In genomic region chr17:78780335-78780734, GRCh38 we compare ENCODE assay signal across 1 cellular context.
TF ChIP-seq lines count a peak whose summit lies in the region.

No MANE protein-coding gene starts in this region.

TF ChIP-seq in HepG2, 621 proteins besides CTCF, POLR2A, EP300 and RAD21 (continued from another document and continues in another):
- no peak for TF ChIP-seq ZNF142 (CRISPR knock-in tag; IDR thresholded peaks at IDR 0.05)
- TF ChIP-seq ZZZ3 (CRISPR knock-in tag; IDR thresholded peaks at IDR 0.05; ENCODE audit: borderline replicate concordance): no peak
- TF ChIP-seq ATF1 (CRISPR knock-in tag; IDR thresholded peaks at IDR 0.05): no peak
- TF ChIP-seq CAMTA2 (CRISPR knock-in tag; IDR thresholded peaks at IDR 0.05; ENCODE audit: borderline replicate concordance): no peak
- TF ChIP-seq SMAD9 (CRISPR knock-in tag; IDR thresholded peaks at IDR 0.05): no peak
- TF ChIP-seq THRA (CRISPR knock-in tag; IDR thresholded peaks at IDR 0.05; ENCODE audit: borderline replicate concordance): no peak
- TF ChIP-seq ZNF136 (CRISPR knock-in tag; IDR thresholded peaks at IDR 0.05; ENCODE audit: low read depth): no peak
- TF ChIP-seq ZBTB2 (CRISPR knock-in tag; IDR thresholded peaks at IDR 0.05; ENCODE audit: low read depth): no peak
- TF ChIP-seq ZNF605 (CRISPR knock-in tag; IDR thresholded peaks at IDR 0.05): no peak
- TF ChIP-seq KDM5A (IDR thresholded peaks at IDR 0.05; ENCODE audit: borderline replicate concordance, low read length): no peak
- 0 out of 2 replicates have a peak, but pooled peaks have one; percentile 1 for TF ChIP-seq HMG20A (CRISPR knock-in tag; IDR thresholded peaks at IDR 0.05; ENCODE audit: borderline replicate concordance)
- no peak for TF ChIP-seq ZNF232 (CRISPR knock-in tag; IDR thresholded peaks at IDR 0.05; ENCODE audit: borderline replicate concordance)
- no peak for TF ChIP-seq MXD4 (CRISPR knock-in tag; IDR thresholded peaks at IDR 0.05)
- TF ChIP-seq NR3C1 (CRISPR knock-in tag; IDR thresholded peaks at IDR 0.05): no peak
- TF ChIP-seq RXRB (CRISPR knock-in tag; IDR thresholded peaks at IDR 0.05; ENCODE audit: borderline replicate concordance): no peak
- TF ChIP-seq, protein P1, sequence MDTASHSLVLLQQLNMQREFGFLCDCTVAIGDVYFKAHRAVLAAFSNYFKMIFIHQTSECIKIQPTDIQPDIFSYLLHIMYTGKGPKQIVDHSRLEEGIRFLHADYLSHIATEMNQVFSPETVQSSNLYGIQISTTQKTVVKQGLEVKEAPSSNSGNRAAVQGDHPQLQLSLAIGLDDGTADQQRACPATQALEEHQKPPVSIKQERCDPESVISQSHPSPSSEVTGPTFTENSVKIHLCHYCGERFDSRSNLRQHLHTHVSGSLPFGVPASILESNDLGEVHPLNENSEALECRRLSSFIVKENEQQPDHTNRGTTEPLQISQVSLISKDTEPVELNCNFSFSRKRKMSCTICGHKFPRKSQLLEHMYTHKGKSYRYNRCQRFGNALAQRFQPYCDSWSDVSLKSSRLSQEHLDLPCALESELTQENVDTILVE (CRISPR knock-in tag; IDR thresholded peaks at IDR 0.05): no peak
- no peak for TF ChIP-seq CHCHD3 (CRISPR knock-in tag; IDR thresholded peaks at IDR 0.05)
- TF ChIP-seq ZBTB33 (CRISPR knock-in tag; IDR thresholded peaks at IDR 0.05): no peak
- no peak for TF ChIP-seq ZNF180 (CRISPR knock-in tag; IDR thresholded peaks at IDR 0.05; ENCODE audit: borderline replicate concordance, low read depth)
- TF ChIP-seq MAFG (CRISPR knock-in tag; IDR thresholded peaks at IDR 0.05): no peak
- no peak for TF ChIP-seq ZFP82 (CRISPR knock-in tag; IDR thresholded peaks at IDR 0.05; ENCODE audit: borderline replicate concordance)
- no peak for TF ChIP-seq ZNF572 (CRISPR knock-in tag; IDR thresholded peaks at IDR 0.05)
- 0 out of 2 replicates have a peak, but pooled peaks have one; percentile 1 for TF ChIP-seq KAT8 (CRISPR knock-in tag; IDR thresholded peaks at IDR 0.05)
- TF ChIP-seq ZNF263 (CRISPR knock-in tag; IDR thresholded peaks at IDR 0.05): peak; percentile 37; the same call in 1 of the 2 replicates
- no peak for TF ChIP-seq ZBTB40 (IDR thresholded peaks at IDR 0.05)
- TF ChIP-seq ZBTB40 (CRISPR knock-in tag; IDR thresholded peaks at IDR 0.05): no peak
- no peak for TF ChIP-seq ZSCAN12 (CRISPR knock-in tag; IDR thresholded peaks at IDR 0.05)
- no peak for TF ChIP-seq ZNF75D (CRISPR knock-in tag; IDR thresholded peaks at IDR 0.05; ENCODE audit: borderline replicate concordance)
- TF ChIP-seq, protein P2, sequence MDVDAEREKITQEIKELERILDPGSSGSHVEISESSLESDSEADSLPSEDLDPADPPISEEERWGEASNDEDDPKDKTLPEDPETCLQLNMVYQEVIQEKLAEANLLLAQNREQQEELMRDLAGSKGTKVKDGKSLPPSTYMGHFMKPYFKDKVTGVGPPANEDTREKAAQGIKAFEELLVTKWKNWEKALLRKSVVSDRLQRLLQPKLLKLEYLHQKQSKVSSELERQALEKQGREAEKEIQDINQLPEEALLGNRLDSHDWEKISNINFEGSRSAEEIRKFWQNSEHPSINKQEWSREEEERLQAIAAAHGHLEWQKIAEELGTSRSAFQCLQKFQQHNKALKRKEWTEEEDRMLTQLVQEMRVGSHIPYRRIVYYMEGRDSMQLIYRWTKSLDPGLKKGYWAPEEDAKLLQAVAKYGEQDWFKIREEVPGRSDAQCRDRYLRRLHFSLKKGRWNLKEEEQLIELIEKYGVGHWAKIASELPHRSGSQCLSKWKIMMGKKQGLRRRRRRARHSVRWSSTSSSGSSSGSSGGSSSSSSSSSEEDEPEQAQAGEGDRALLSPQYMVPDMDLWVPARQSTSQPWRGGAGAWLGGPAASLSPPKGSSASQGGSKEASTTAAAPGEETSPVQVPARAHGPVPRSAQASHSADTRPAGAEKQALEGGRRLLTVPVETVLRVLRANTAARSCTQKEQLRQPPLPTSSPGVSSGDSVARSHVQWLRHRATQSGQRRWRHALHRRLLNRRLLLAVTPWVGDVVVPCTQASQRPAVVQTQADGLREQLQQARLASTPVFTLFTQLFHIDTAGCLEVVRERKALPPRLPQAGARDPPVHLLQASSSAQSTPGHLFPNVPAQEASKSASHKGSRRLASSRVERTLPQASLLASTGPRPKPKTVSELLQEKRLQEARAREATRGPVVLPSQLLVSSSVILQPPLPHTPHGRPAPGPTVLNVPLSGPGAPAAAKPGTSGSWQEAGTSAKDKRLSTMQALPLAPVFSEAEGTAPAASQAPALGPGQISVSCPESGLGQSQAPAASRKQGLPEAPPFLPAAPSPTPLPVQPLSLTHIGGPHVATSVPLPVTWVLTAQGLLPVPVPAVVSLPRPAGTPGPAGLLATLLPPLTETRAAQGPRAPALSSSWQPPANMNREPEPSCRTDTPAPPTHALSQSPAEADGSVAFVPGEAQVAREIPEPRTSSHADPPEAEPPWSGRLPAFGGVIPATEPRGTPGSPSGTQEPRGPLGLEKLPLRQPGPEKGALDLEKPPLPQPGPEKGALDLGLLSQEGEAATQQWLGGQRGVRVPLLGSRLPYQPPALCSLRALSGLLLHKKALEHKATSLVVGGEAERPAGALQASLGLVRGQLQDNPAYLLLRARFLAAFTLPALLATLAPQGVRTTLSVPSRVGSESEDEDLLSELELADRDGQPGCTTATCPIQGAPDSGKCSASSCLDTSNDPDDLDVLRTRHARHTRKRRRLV (CRISPR knock-in tag; IDR thresholded peaks at IDR 0.05): no peak
- TF ChIP-seq GATAD1 (CRISPR knock-in tag; IDR thresholded peaks at IDR 0.05): no peak
